Comparison of ENCODE assay signal across 9 cellular contexts in the genomic region with DNA sequence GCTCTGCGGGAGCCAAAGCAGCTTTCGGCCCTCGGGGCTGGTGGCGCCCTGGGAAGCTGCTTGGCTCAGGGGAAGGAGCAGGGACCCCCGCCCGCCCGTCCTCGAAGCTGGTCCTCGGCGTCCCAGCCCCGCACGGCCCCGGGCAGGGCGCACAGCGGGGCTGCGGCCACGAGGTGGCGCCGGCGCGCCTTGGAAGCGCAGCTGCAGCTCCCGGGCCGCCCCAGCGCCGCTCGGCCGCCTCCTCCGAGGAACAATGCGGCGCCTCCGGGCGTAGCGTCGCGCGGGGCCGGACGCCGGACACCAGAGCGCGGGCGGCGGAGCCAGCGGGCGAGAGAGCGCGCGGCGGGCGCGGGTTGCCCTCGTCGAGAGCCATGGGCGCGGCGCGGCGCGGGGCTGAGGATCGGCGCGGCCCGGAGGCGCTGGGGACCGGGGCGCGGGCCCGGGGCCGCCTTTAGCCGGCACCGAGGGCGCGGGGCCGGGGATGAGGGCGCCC. TPM values are rescaled to one million over a fixed set of nuclear protein-coding genes. Genes with fewer than 3 reads are reported as not detected.
A peak's percentile ranks its signal among the peaks of the same experiment; 100 is the strongest.
DNase-seq lines count a peak whose midpoint lies in the region; ATAC-seq and TF ChIP-seq lines count a peak whose summit lies in the region.
"Had no signal": no experiment of that assay in that cellular context is flagged by ENCODE, and none has a peak within 500 bp of the region (broad histone marks: within the 10 kb centered on the region; RNA-seq: fewer than 3 reads in every experiment).

A gene with protein sequence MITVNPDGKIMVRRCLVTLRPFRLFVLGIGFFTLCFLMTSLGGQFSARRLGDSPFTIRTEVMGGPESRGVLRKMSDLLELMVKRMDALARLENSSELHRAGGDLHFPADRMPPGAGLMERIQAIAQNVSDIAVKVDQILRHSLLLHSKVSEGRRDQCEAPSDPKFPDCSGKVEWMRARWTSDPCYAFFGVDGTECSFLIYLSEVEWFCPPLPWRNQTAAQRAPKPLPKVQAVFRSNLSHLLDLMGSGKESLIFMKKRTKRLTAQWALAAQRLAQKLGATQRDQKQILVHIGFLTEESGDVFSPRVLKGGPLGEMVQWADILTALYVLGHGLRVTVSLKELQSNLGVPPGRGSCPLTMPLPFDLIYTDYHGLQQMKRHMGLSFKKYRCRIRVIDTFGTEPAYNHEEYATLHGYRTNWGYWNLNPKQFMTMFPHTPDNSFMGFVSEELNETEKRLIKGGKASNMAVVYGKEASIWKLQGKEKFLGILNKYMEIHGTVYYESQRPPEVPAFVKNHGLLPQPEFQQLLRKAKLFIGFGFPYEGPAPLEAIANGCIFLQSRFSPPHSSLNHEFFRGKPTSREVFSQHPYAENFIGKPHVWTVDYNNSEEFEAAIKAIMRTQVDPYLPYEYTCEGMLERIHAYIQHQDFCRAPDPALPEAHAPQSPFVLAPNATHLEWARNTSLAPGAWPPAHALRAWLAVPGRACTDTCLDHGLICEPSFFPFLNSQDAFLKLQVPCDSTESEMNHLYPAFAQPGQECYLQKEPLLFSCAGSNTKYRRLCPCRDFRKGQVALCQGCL (plus strand): TSS at position 229 of the 493 bp plus-strand sequence. CDS start 626 bp downstream, outside the sequence.

- intact Hi-C loops in dendritic cell treated with granulocyte-macrophage colony-stimulating factor and Interleukin-4, amounts not matched to agents 40 ng/mL and 50 ng/mL, for 4 days (cut with micrococcal nuclease), result loop anchor here (5.0 kb wide), 1 partner anchor 189 kb away; no protein-coding TSS in a partner anchor

- no peak within 1 kb of the TSS for H3K27ac Mint-ChIP-seq in dendritic cell treated with granulocyte-macrophage colony-stimulating factor and Interleukin-4, amounts not matched to agents 40 ng/mL and 50 ng/mL, for 4 days

- peaks cover 15% of the 10 kb centered on the region for H3K4me1 Mint-ChIP-seq in dendritic cell treated with granulocyte-macrophage colony-stimulating factor and Interleukin-4, amounts not matched to agents 40 ng/mL and 50 ng/mL, for 4 days (ENCODE audit: low read depth)

- no peak for ATAC-seq in HG03135 (IDR thresholded peaks at IDR 0.05; ENCODE audit: unreplicated experiment)

- H3K9ac ChIP-seq in liver (ENCODE audit: low read depth in 1 of 2, low read length in 2 of 2), result no peak within 1 kb of the TSS

- TF ChIP-seq RAD21 in liver (IDR thresholded peaks at IDR 0.05), result peak in 1 of 2 donors; percentile 62

- H3K4me1 ChIP-seq in liver (ENCODE audit: control insufficient read depth in 4 of 4, insufficient read depth in 4 of 4, low read length in 3 of 4), result peaks cover 5 to 15% (median 9%) of the 10 kb centered on the region in 4 donors

- no peaks in the 10 kb centered on the region for H3K36me3 Mint-ChIP-seq in dendritic cell treated with granulocyte-macrophage colony-stimulating factor and Interleukin-4, amounts not matched to agents 40 ng/mL and 50 ng/mL, for 4 days (ENCODE audit: low read depth)

- no peak within 1 kb of the TSS for H3K27ac ChIP-seq in liver (ENCODE audit: low read depth in 1 of 2, low read length in 2 of 2)
- H3K27ac ChIP-seq: neutrophil had no signal

- POLR2A ChIA-PET in HEK293T (lab: Yijun Ruan, JAX), result interaction anchor here (0.7 to 1.4 kb wide), 8 partner anchors 66 to 196 kb away, joined by 3 to 8 read pairs (median 3); a partner anchor contains a TSS

- peak within 1 kb of the TSS in 1 of 3 donors; percentile 48 for H3K4me3 ChIP-seq in liver (ENCODE audit: low read depth in 1 of 3, low read length in 3 of 3)

- peak within 1 kb of the TSS; percentile 18 for H3K4me3 Mint-ChIP-seq in dendritic cell treated with granulocyte-macrophage colony-stimulating factor and Interleukin-4, amounts not matched to agents 40 ng/mL and 50 ng/mL, for 4 days

- H3K27me3 ChIP-seq in liver (ENCODE audit: control insufficient read depth in 4 of 4, insufficient read depth in 4 of 4, low read length in 3 of 4), result peaks cover 0 to 8% (median 4%) of the 10 kb centered on the region in 4 donors

- DNase-seq in DMS53 treated with DMSO at 0.1 percent for 48 hours (lab: John Stamatoyannopoulos, UW; ENCODE audit: unreplicated experiment) (peak; percentile 35), HEK293T (ENCODE audit: extremely low spot score) (peak; percentile 98), NCI-H2227 (lab: John Stamatoyannopoulos, UW; ENCODE audit: unreplicated experiment) (peak; percentile 93)
- DNase-seq in activated CD4-positive, alpha-beta T cell treated with anti-CD3 and anti-CD28 coated beads, Interleukin-2, amount 50 U/mL, for 24 hours (ENCODE audit: low read depth in 1 of 2, low spot score in 1 of 2), result peak; percentile 59 to 61
- peak; percentile 67 to 83 for DNase-seq in stimulated activated CD4-positive, alpha-beta T cell treated with anti-CD3 and anti-CD28 coated beads, Interleukin-4, amount 100 ng/mL, for 4 hours

- no peaks in the 10 kb centered on the region for H3K9me3 Mint-ChIP-seq in dendritic cell treated with granulocyte-macrophage colony-stimulating factor and Interleukin-4, amounts not matched to agents 40 ng/mL and 50 ng/mL, for 4 days

- peak; percentile 89 for TF ChIP-seq CTCF in liver (IDR thresholded peaks at IDR 0.05; ENCODE audit: low read depth, low read length, missing input control)

- H3K9me3 ChIP-seq in liver (ENCODE audit: control insufficient read depth in 4 of 4, low read length in 3 of 4), result no peaks in the 10 kb centered on the region
- H3K9me3 ChIP-seq: neutrophil had no signal

- peaks cover 60% of the 10 kb centered on the region for H3K27me3 Mint-ChIP-seq in dendritic cell treated with granulocyte-macrophage colony-stimulating factor and Interleukin-4, amounts not matched to agents 40 ng/mL and 50 ng/mL, for 4 days

- no peaks in the 10 kb centered on the region for H3K36me3 ChIP-seq in liver (ENCODE audit: control insufficient read depth in 4 of 4, insufficient read depth in 3 of 4, low read depth in 1 of 4, low read length in 3 of 4)
- H3K36me3 ChIP-seq: neutrophil had no signal

- CTCF ChIA-PET in HEK293T (lab: Yijun Ruan, JAX), result interaction anchor here (0.6 to 2.2 kb wide), 18 partner anchors 11 to 392 kb away, joined by 3 to 20 read pairs (median 4); no protein-coding TSS in a partner anchor

- 2% methylated on average over 76 of the region's 76 CpGs for WGBS in liver

TF ChIP-seq in HEK293T, 16 proteins besides CTCF, POLR2A, EP300 and RAD21:
- 0 out of 2 replicates have a peak, but pooled peaks have one; percentile 32 for TF ChIP-seq LEF1 (IDR thresholded peaks at IDR 0.05; ENCODE audit: borderline replicate concordance)
- peak; percentile 70 for TF ChIP-seq ARNT (IDR thresholded peaks at IDR 0.05)
- no peak for TF ChIP-seq ZNF384 (IDR thresholded peaks at IDR 0.05)
- no peak for TF ChIP-seq HDGF (IDR thresholded peaks at IDR 0.05; ENCODE audit: borderline replicate concordance)
- no peak for TF ChIP-seq FOXK2 (IDR thresholded peaks at IDR 0.05)

TF ChIP-seq in liver, 16 proteins besides CTCF, POLR2A, EP300 and RAD21:
- no peak for TF ChIP-seq HNF4G (IDR thresholded peaks at IDR 0.05)

RNA-seq across cellular contexts. Expression of the gene that starts here (rescaled TPM):
- under 1 TPM in 1 of 2 donors, not detected in 1; 0.25 TPM for total RNA-seq in liver
- polyA plus RNA-seq in liver, result under 1 TPM in 1 of 2 donors, not detected in 1; 0.02 TPM

Comparison
In these comparisons a context has a peak if more than half of its experiments do, and no peak if none do; other contexts are left out.
1. DNase-seq: peak in every context shown above with its lines; median percentile 98 in HEK293T; 93 in NCI-H2227; 75 in stimulated activated CD4-positive, alpha-beta T cell treated with anti-CD3 and anti-CD28 coated beads, Interleukin-4, amount 100 ng/mL, for 4 hours; 60 in activated CD4-positive, alpha-beta T cell treated with anti-CD3 and anti-CD28 coated beads, Interleukin-2, amount 50 U/mL, for 24 hours; 35 in DMS53 treated with DMSO at 0.1 percent for 48 hours.